Comparison of ENCODE assay signal across 18 cellular contexts in genomic region chr15:81071130-81071529, GRCh38.
DNase-seq lines count a peak whose midpoint lies in the region; ATAC-seq, FAIRE-seq and TF ChIP-seq lines count a peak whose summit lies in the region.
"Had no signal": no experiment of that assay in that cellular context is flagged by ENCODE, and none has a peak within 500 bp of the region (broad histone marks: within the 10 kb centered on the region; RNA-seq: fewer than 3 reads in every experiment).

No MANE protein-coding gene starts in this region.

- CTCF ChIA-PET in BJ (lab: Yijun Ruan, JAX), result interaction anchor here (0.9 to 3.1 kb wide), 3 partner anchors 10 to 195 kb away, joined by 3 to 9 read pairs (median 3); no protein-coding TSS in a partner anchor

- no peaks in the 10 kb centered on the region for H3K27me3 ChIP-seq in BJ (ENCODE audit: control insufficient read depth, insufficient read depth, low read length)
- peaks cover 0 to 4% (median 0%) of the 10 kb centered on the region in 4 donors for H3K27me3 ChIP-seq in esophagus muscularis mucosa
- H3K27me3 ChIP-seq: stomach had no signal

- WGBS in esophagus muscularis mucosa, result 59% methylated on average over 1 of the region's 1 CpG

- POLR2A ChIA-PET in BJ (lab: Charles Lee), result no interaction called here

- TF ChIP-seq CTCF in BJ (IDR thresholded peaks at IDR 0.05; ENCODE audit: insufficient read depth, low read depth, low read length) (no peak), esophagus muscularis mucosa (IDR thresholded peaks at IDR 0.05) (no peak)

- DNase-seq in BJ (ENCODE audit: low read depth) (peak; percentile 50), RPMI7951 (ENCODE audit: low read depth) (peak; percentile 19), esophagus muscularis mucosa (ENCODE audit: extremely low spot score) (peak; percentile 47), pulmonary artery endothelial cell (ENCODE audit: low read depth, low spot score) (peak; percentile 37), H54 (ENCODE audit: insufficient read length, low spot score) (no peak), NCI-H2081 treated with DMSO at 0.1 percent for 48 hours (lab: John Stamatoyannopoulos, UW) (no peak)
- DNase-seq: activated CD8-positive, alpha-beta memory T cell treated with anti-CD3 and anti-CD28 coated beads, Interleukin-2, amount 10 ng/mL, durations not matched to agents 7 days and 5 days; activated effector memory CD4-positive, alpha-beta T cell treated with Interleukin-2 at 50 U/mL for 16 hours; GF-D8; NCI-H2029 treated with DMSO at 0.1 percent for 48 hours; NCI-H526; nephron progenitor cell; SIG-M5; stomach had no signal

- no peak for TF ChIP-seq EP300 in esophagus muscularis mucosa (IDR thresholded peaks at IDR 0.05)

- no peaks in the 10 kb centered on the region for H3K36me3 ChIP-seq in BJ (ENCODE audit: control insufficient read depth, insufficient read depth, low read length)
- H3K36me3 ChIP-seq in esophagus muscularis mucosa, result no peaks in the 10 kb centered on the region
- H3K36me3 ChIP-seq: stomach had no signal

- no peak for ATAC-seq in GM21515 (IDR thresholded peaks at IDR 0.05; ENCODE audit: unreplicated experiment)
- ATAC-seq in GM21619 (IDR thresholded peaks at IDR 0.05; ENCODE audit: unreplicated experiment), result no peak
- ATAC-seq: activated CD4-positive, CD25-positive, alpha-beta regulatory T cell treated with anti-CD3 and anti-CD28 coated beads, Interleukin-2, amount 50 U/mL, for 24 hours; activated CD8-positive, alpha-beta memory T cell treated with anti-CD3 and anti-CD28 coated beads, Interleukin-2, amount 10 ng/mL, durations not matched to agents 7 days and 5 days; HepG2 had no signal

- intact Hi-C loops in esophagus muscularis mucosa (cut with DNase I), result no loop called here

- no peak for FAIRE-seq in H54 (lab: Jason Lieb, UNC)
- FAIRE-seq: HepG2 had no signal

- no peaks in the 10 kb centered on the region for H3K9me3 ChIP-seq in esophagus muscularis mucosa
- H3K9me3 ChIP-seq: stomach had no signal

- no peak overlapping the region for H3K27ac ChIP-seq in esophagus muscularis mucosa (replicated peaks in 1 of 4)
- H3K27ac ChIP-seq: stomach had no signal

- H3K4me3 ChIP-seq in BJ (ENCODE audit: low read depth, low read length), result no peak overlapping the region
- no peak overlapping the region for H3K4me3 ChIP-seq in esophagus muscularis mucosa
- H3K4me3 ChIP-seq: stomach had no signal

- H3K4me1 ChIP-seq in esophagus muscularis mucosa, result peaks cover 0 to 8% (median 2%) of the 10 kb centered on the region in 4 donors
- H3K4me1 ChIP-seq: stomach had no signal

- TF ChIP-seq POLR2A in esophagus muscularis mucosa (IDR thresholded peaks at IDR 0.05; ENCODE audit: low read depth) (no peak), H54 (IDR thresholded peaks at IDR 0.05; ENCODE audit: low read depth, low read length) (no peak)

Comparison
In these comparisons a context has a peak if more than half of its experiments do, and no peak if none do; other contexts are left out.
1. DNase-seq: peak in BJ (single experiment), RPMI7951 (single experiment), esophagus muscularis mucosa (single experiment) and pulmonary artery endothelial cell (single experiment); none in H54 (single experiment) and NCI-H2081 treated with DMSO at 0.1 percent for 48 hours (single experiment).